9 cellular contexts compared by ENCODE assay signal in genomic region chr15:70722266-70723123, GRCh38. TPM values are rescaled to one million over a fixed set of nuclear protein-coding genes. Genes with fewer than 3 reads are reported as not detected.
DNase-seq lines count a peak whose midpoint lies in the region; ATAC-seq and TF ChIP-seq lines count a peak whose summit lies in the region.
"Had no signal": no experiment of that assay in that cellular context is flagged by ENCODE, and none has a peak within 500 bp of the region (broad histone marks: within the 10 kb centered on the region; RNA-seq: fewer than 3 reads in every experiment).

No MANE protein-coding gene starts in this region.

- no peak overlapping the region for H3K4me3 ChIP-seq in astrocyte of the spinal cord (ENCODE audit: low read depth, low read length)
- H3K4me3 ChIP-seq: BLaER1 had no signal

- peak; percentile 69 for TF ChIP-seq CTCF in astrocyte of the spinal cord (IDR thresholded peaks at IDR 0.05; ENCODE audit: low read depth, low read length)

- ATAC-seq in left colon: peak; percentile 44
- ATAC-seq in HG03280 (IDR thresholded peaks at IDR 0.05; ENCODE audit: unreplicated experiment): no peak

- DNase-seq in DMS79 treated with DMSO at 0.1 percent for 48 hours (lab: John Stamatoyannopoulos, UW) (peak; percentile 32), DMS79 (lab: John Stamatoyannopoulos, UW) (no peak), NCI-H146 (lab: John Stamatoyannopoulos, UW) (peak; percentile 51), astrocyte of the spinal cord (ENCODE audit: low read depth, low spot score) (peak; percentile 71), left colon (no peak)
- DNase-seq in activated T-cell treated with anti-CD3 and anti-CD28 coated beads, Interleukin-2, amount 50 U/mL, for 48 hours: no peak
- no peak for DNase-seq in activated naive CD4-positive, alpha-beta T cell treated with anti-CD3 and anti-CD28 coated beads, Interleukin-2, amount 50 U/mL, for 16 hours

- in situ Hi-C loops in astrocyte of the spinal cord (cut with HindIII; ENCODE audit: low sequenced_read_pairs): no loop called here

- intact Hi-C loops in left colon (cut with DNase I, micrococcal nuclease): loop anchor here in 1 of 2 donors (10.0 kb wide), 1 partner anchor 48 kb away; no protein-coding TSS in a partner anchor

RNA-seq across cellular contexts. Expression of gene UACA, which starts 40.9 kb away (rescaled TPM):
- 10 to 100 TPM; 61.1 to 77.1 TPM for total RNA-seq in left colon

Comparison
In these comparisons a context has a peak if more than half of its experiments do, and no peak if none do; other contexts are left out.
1. DNase-seq: peak in DMS79 treated with DMSO at 0.1 percent for 48 hours (single experiment), NCI-H146 (single experiment) and astrocyte of the spinal cord (single experiment); none in DMS79 (single experiment), left colon (0 of 2), activated T-cell treated with anti-CD3 and anti-CD28 coated beads, Interleukin-2, amount 50 U/mL, for 48 hours (0 of 2) and activated naive CD4-positive, alpha-beta T cell treated with anti-CD3 and anti-CD28 coated beads, Interleukin-2, amount 50 U/mL, for 16 hours (single experiment).